ENCODE assay signal across 24 cellular contexts in genomic region chr2:184564092-184564491, GRCh38. TPM values are rescaled to one million over a fixed set of nuclear protein-coding genes. Genes with fewer than 3 reads are reported as not detected.
"Had no signal": no experiment of that assay in that cellular context is flagged by ENCODE, and none has a peak within 500 bp of the region (broad histone marks: within the 10 kb centered on the region; RNA-seq: fewer than 3 reads in every experiment).

No MANE protein-coding gene starts in this region.

- H3K27me3 ChIP-seq: esophagus squamous epithelium, hepatocyte, left lung, neural progenitor cell, right lobe of liver, thyroid gland, vagina had no signal

- DNase-seq: effector memory CD8-positive, alpha-beta T cell; erythroblast; esophagus squamous epithelium; head of caudate nucleus; left cardiac atrium; left lung; mesendoderm; midbrain; naive thymus-derived CD4-positive, alpha-beta T cell; right lobe of liver; small intestine; stimulated activated CD4-positive, alpha-beta T cell treated with anti-CD3 and anti-CD28 coated beads, Interleukin-15, amount 100 ng/mL, for 24 hours; stimulated activated CD4-positive, alpha-beta T cell treated with anti-CD3 and anti-CD28 coated beads, Interleukin-4, amount 100 ng/mL, for 1 hour; stimulated activated CD8-positive, alpha-beta memory T cell treated with anti-CD3 and anti-CD28 coated beads, Interleukin-4, amount 100 ng/mL, for 48 hours; stimulated activated naive CD4-positive, alpha-beta T cell; stimulated activated naive CD8-positive, alpha-beta T cell treated with anti-CD3 and anti-CD28 coated beads, Interleukin-15, amount 100 ng/mL, for 72 hours; thyroid gland; trophoblast cell had no signal

- H3K36me3 ChIP-seq: esophagus squamous epithelium, left lung, neural progenitor cell, right lobe of liver, thyroid gland, vagina had no signal

- H3K4me1 ChIP-seq: esophagus squamous epithelium, neural progenitor cell, parathyroid adenoma, right lobe of liver, thyroid gland, vagina had no signal

- H3K27ac ChIP-seq: coronary artery, esophagus squamous epithelium, hepatocyte, left lung, neural progenitor cell, parathyroid adenoma, right lobe of liver, thyroid gland, vagina had no signal

- H3K4me2 ChIP-seq: hepatocyte, neural progenitor cell had no signal

- H3K9ac ChIP-seq: neural progenitor cell, parathyroid adenoma had no signal

- ATAC-seq: effector memory CD8-positive, alpha-beta T cell; left cardiac atrium; left lung; naive thymus-derived CD4-positive, alpha-beta T cell; right lobe of liver; stimulated activated naive CD8-positive, alpha-beta T cell treated with anti-CD3 and anti-CD28 coated beads, Interleukin-15, amount 100 ng/mL, for 72 hours had no signal

- H2AFZ ChIP-seq: hepatocyte, neural progenitor cell, parathyroid adenoma had no signal

- H3K4me3 ChIP-seq: coronary artery, esophagus squamous epithelium, hepatocyte, left lung, neural progenitor cell, right lobe of liver, thyroid gland, vagina had no signal

- FAIRE-seq: islet of Langerhans, small intestine had no signal

- H3K9me3 ChIP-seq: right lobe of liver, thyroid gland, vagina had no signal

RNA-seq across cellular contexts. Expression of gene ZNF804A, which starts 34.2 kb away (rescaled TPM):
- polyA plus RNA-seq: naive thymus-derived CD4-positive, alpha-beta T cell had no signal
